Comparison of ENCODE assay signal across 1 cellular context in genomic region chr3:46440531-46441294, GRCh38.
A peak's percentile ranks its signal among the peaks of the same experiment; 100 is the strongest.
TF ChIP-seq lines count a peak whose summit lies in the region.

No MANE protein-coding gene starts in this region.

TF ChIP-seq in K562, 482 proteins besides CTCF, POLR2A, EP300 and RAD21:
- TF ChIP-seq FOXJ3 (CRISPR knock-in tag; IDR thresholded peaks at IDR 0.05) (no peak), ELF2 (CRISPR knock-in tag; IDR thresholded peaks at IDR 0.05) (0 out of 2 replicates have a peak, but pooled peaks have one; percentile 34)
